13 cellular contexts compared by ENCODE assay signal in genomic region chr1:8674912-8675311, GRCh38.
DNase-seq lines count a peak whose midpoint lies in the region; ATAC-seq and TF ChIP-seq lines count a peak whose summit lies in the region.
"Had no signal": no experiment of that assay in that cellular context is flagged by ENCODE, and none has a peak within 500 bp of the region (broad histone marks: within the 10 kb centered on the region; RNA-seq: fewer than 3 reads in every experiment).

No MANE protein-coding gene starts in this region.

- no peak for ATAC-seq in activated CD8-positive, alpha-beta T cell treated with anti-CD3 and anti-CD28 coated beads, Interleukin-2, amount 10 ng/mL, durations not matched to agents 7 days and 5 days
- no peak for ATAC-seq in HG03139 (IDR thresholded peaks at IDR 0.05; ENCODE audit: unreplicated experiment)
- ATAC-seq in activated CD8-positive, alpha-beta memory T cell treated with anti-CD3 and anti-CD28 coated beads, Interleukin-2, amount 10 ng/mL, durations not matched to agents 7 days and 5 days = no peak
- ATAC-seq: activated naive CD8-positive, alpha-beta T cell treated with anti-CD3 and anti-CD28 coated beads, Interleukin-2, amount 50 U/mL, for 24 hours had no signal

- H3K27me3 Mint-ChIP-seq in activated CD8-positive, alpha-beta T cell treated with anti-CD3 and anti-CD28 coated beads, Interleukin-2, amount 10 ng/mL, durations not matched to agents 7 days and 5 days (ENCODE audit: low read depth) = no peaks in the 10 kb centered on the region
- no peaks in the 10 kb centered on the region for H3K27me3 Mint-ChIP-seq in activated CD8-positive, alpha-beta memory T cell treated with anti-CD3 and anti-CD28 coated beads, Interleukin-2, amount 10 ng/mL, durations not matched to agents 7 days and 5 days
- H3K27me3 Mint-ChIP-seq: activated naive CD8-positive, alpha-beta T cell treated with anti-CD3 and anti-CD28 coated beads, Interleukin-2, amount 50 U/mL, for 24 hours had no signal

- DNase-seq in AG08395 (ENCODE audit: low spot score) = peak; percentile 15
- peak; percentile 35 for DNase-seq in HPDE6-E6E7 (ENCODE audit: extremely low spot score)
- DNase-seq in kidney glomerular epithelial cell (lab: John Stamatoyannopoulos, UW) = peak; percentile 30
- no peak for DNase-seq in activated CD8-positive, alpha-beta T cell treated with anti-CD3 and anti-CD28 coated beads, Interleukin-2, amount 10 ng/mL, durations not matched to agents 7 days and 5 days
- DNase-seq in foreskin melanocyte = no peak
- DNase-seq in activated CD8-positive, alpha-beta memory T cell treated with anti-CD3 and anti-CD28 coated beads, Interleukin-2, amount 10 ng/mL, durations not matched to agents 7 days and 5 days = no peak
- DNase-seq: activated naive CD8-positive, alpha-beta T cell treated with anti-CD3 and anti-CD28 coated beads, Interleukin-2, amount 50 U/mL, for 24 hours; cortex of kidney; KBM-7; NCI-H187 treated with DMSO at 0.1 percent for 48 hours; NCI-H774 had no signal

- no peak for TF ChIP-seq CTCF in VCaP (conservative IDR thresholded peaks at IDR 0.05)

- no peaks in the 10 kb centered on the region for H3K9me3 Mint-ChIP-seq in activated CD8-positive, alpha-beta T cell treated with anti-CD3 and anti-CD28 coated beads, Interleukin-2, amount 10 ng/mL, durations not matched to agents 7 days and 5 days (ENCODE audit: insufficient read depth)
- H3K9me3 Mint-ChIP-seq in activated CD8-positive, alpha-beta memory T cell treated with anti-CD3 and anti-CD28 coated beads, Interleukin-2, amount 10 ng/mL, durations not matched to agents 7 days and 5 days (ENCODE audit: low read depth) = no peaks in the 10 kb centered on the region
- H3K9me3 Mint-ChIP-seq: activated naive CD8-positive, alpha-beta T cell treated with anti-CD3 and anti-CD28 coated beads, Interleukin-2, amount 50 U/mL, for 24 hours had no signal

- H3K36me3 Mint-ChIP-seq in activated CD8-positive, alpha-beta T cell treated with anti-CD3 and anti-CD28 coated beads, Interleukin-2, amount 10 ng/mL, durations not matched to agents 7 days and 5 days (ENCODE audit: low read depth) = peaks cover 4% of the 10 kb centered on the region
- H3K36me3 Mint-ChIP-seq in activated CD8-positive, alpha-beta memory T cell treated with anti-CD3 and anti-CD28 coated beads, Interleukin-2, amount 10 ng/mL, durations not matched to agents 7 days and 5 days = peaks cover 3% of the 10 kb centered on the region

- H3K27ac ChIP-seq in VCaP = peak overlapping the region; percentile 8; the same call in 1 of the 2 replicates

- CTCF ChIA-PET in activated CD8-positive, alpha-beta T cell treated with anti-CD3 and anti-CD28 coated beads, Interleukin-2, amount 10 ng/mL, durations not matched to agents 7 days and 5 days (lab: Charles Lee) = interaction anchor here (1.2 to 7.9 kb wide), 7 partner anchors 9 to 329 kb away, joined by 3 to 128 read pairs (median 6); no protein-coding TSS in a partner anchor
- CTCF ChIA-PET in activated CD8-positive, alpha-beta memory T cell treated with anti-CD3 and anti-CD28 coated beads, Interleukin-2, amount 10 ng/mL, durations not matched to agents 7 days and 5 days (lab: Charles Lee) = interaction anchor here (0.9 to 2.1 kb wide), 9 partner anchors 10 to 174 kb away, joined by 3 to 13 read pairs (median 4); no protein-coding TSS in a partner anchor

- peaks cover 16% of the 10 kb centered on the region for H3K4me1 Mint-ChIP-seq in activated CD8-positive, alpha-beta T cell treated with anti-CD3 and anti-CD28 coated beads, Interleukin-2, amount 10 ng/mL, durations not matched to agents 7 days and 5 days (ENCODE audit: low read depth)
- H3K4me1 Mint-ChIP-seq in activated CD8-positive, alpha-beta memory T cell treated with anti-CD3 and anti-CD28 coated beads, Interleukin-2, amount 10 ng/mL, durations not matched to agents 7 days and 5 days = peaks cover 20% of the 10 kb centered on the region

- POLR2A ChIA-PET in activated CD8-positive, alpha-beta T cell treated with anti-CD3 and anti-CD28 coated beads, Interleukin-2, amount 10 ng/mL, durations not matched to agents 7 days and 5 days (lab: Charles Lee) = no interaction called here

- no peak overlapping the region for H3K27ac Mint-ChIP-seq in activated CD8-positive, alpha-beta T cell treated with anti-CD3 and anti-CD28 coated beads, Interleukin-2, amount 10 ng/mL, durations not matched to agents 7 days and 5 days
- H3K27ac Mint-ChIP-seq in activated CD8-positive, alpha-beta memory T cell treated with anti-CD3 and anti-CD28 coated beads, Interleukin-2, amount 10 ng/mL, durations not matched to agents 7 days and 5 days = no peak overlapping the region
- H3K27ac Mint-ChIP-seq: activated naive CD8-positive, alpha-beta T cell treated with anti-CD3 and anti-CD28 coated beads, Interleukin-2, amount 50 U/mL, for 24 hours had no signal

- no peak overlapping the region for H3K4me3 Mint-ChIP-seq in activated CD8-positive, alpha-beta T cell treated with anti-CD3 and anti-CD28 coated beads, Interleukin-2, amount 10 ng/mL, durations not matched to agents 7 days and 5 days
- no peak overlapping the region for H3K4me3 Mint-ChIP-seq in activated CD8-positive, alpha-beta memory T cell treated with anti-CD3 and anti-CD28 coated beads, Interleukin-2, amount 10 ng/mL, durations not matched to agents 7 days and 5 days
- H3K4me3 Mint-ChIP-seq: activated naive CD8-positive, alpha-beta T cell treated with anti-CD3 and anti-CD28 coated beads, Interleukin-2, amount 50 U/mL, for 24 hours had no signal

Comparison
In these comparisons a context has a peak if more than half of its experiments do, and no peak if none do; other contexts are left out.
1. DNase-seq: peak in AG08395 (single experiment), HPDE6-E6E7 (single experiment) and kidney glomerular epithelial cell (single experiment); none in activated CD8-positive, alpha-beta T cell treated with anti-CD3 and anti-CD28 coated beads, Interleukin-2, amount 10 ng/mL, durations not matched to agents 7 days and 5 days (single experiment), foreskin melanocyte (single experiment) and activated CD8-positive, alpha-beta memory T cell treated with anti-CD3 and anti-CD28 coated beads, Interleukin-2, amount 10 ng/mL, durations not matched to agents 7 days and 5 days (single experiment).